In the genomic region with DNA sequence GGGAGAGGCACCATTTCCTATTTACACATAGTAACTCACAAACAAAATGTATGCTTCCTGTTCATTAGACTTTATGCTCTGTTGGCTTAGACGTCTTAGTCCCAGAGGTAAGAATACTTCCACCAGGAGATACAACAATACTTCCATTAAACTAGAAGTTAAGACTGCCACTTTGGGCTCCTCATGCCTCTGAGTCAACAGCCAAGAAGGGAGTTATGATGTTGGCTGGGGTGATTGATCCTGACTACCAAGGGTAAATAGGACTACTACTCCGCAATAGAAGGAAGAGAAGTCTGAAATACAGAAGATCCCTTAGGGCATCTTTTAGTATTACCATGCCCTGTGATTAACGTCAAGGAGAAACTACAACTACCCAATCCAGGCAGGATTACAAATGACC, we compare ENCODE assay signal across 1 cellular context.
TF ChIP-seq lines count a peak whose summit lies in the region.

No MANE protein-coding gene starts in this region.

TF ChIP-seq in endothelial cell of umbilical vein, 7 proteins besides CTCF, POLR2A, EP300 and RAD21:
- TF ChIP-seq POLR2AphosphoS5 (IDR thresholded peaks at IDR 0.05; ENCODE audit: insufficient read depth, low read depth, low read length) (peak; percentile 10), EZH2 (IDR thresholded peaks at IDR 0.05; ENCODE audit: borderline replicate concordance, low read depth, low read length, severe bottlenecking) (no peak)
- TF ChIP-seq, protein P1, sequence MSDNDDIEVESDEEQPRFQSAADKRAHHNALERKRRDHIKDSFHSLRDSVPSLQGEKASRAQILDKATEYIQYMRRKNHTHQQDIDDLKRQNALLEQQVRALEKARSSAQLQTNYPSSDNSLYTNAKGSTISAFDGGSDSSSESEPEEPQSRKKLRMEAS (IDR thresholded peaks at IDR 0.05; ENCODE audit: insufficient read depth, insufficient read length) = no peak
